27 cellular contexts compared by ENCODE assay signal in genomic region chr2:181341855-181342594, GRCh38.
"Had no signal": no experiment of that assay in that cellular context is flagged by ENCODE, and none has a peak within 500 bp of the region (broad histone marks: within the 10 kb centered on the region; RNA-seq: fewer than 3 reads in every experiment).

No MANE protein-coding gene starts in this region.

- H3K9me3 ChIP-seq: MG63, SK-N-SH had no signal

- H3K4me3 ChIP-seq: MG63 had no signal

- DNase-seq: Karpas-422, KG1, MG63, NCI-H1092, NCI-H1105 treated with DMSO at 0.1 percent for 48 hours, NCI-H1417 treated with DMSO at 0.1 percent for 48 hours, NCI-H146, NCI-H1694 treated with DMSO at 0.1 percent for 48 hours, NCI-H1930, NCI-H2081, NCI-H2107, NCI-H2171 treated with DMSO at 0.1 percent for 48 hours, NCI-H226, NCI-H446, NCI-H510A, NCI-H524 treated with DMSO at 0.1 percent for 48 hours, NCI-H69, NCI-H774, PC-3, SHP77, SK-N-SH, SW 1271 had no signal

- H3K4me3 Mint-ChIP-seq: T-cell had no signal

- H3K27me3 ChIP-seq: MG63 had no signal

- H3K27ac Mint-ChIP-seq: T-cell had no signal

- H3K27ac ChIP-seq: HL-60, RWPE1 had no signal

- H3K9ac ChIP-seq: SK-N-SH had no signal

- FAIRE-seq: HTR-8/SVneo had no signal

- ATAC-seq: Panc1, PC-3, T-cell had no signal

- H3K27me3 Mint-ChIP-seq: T-cell had no signal

- H3K4me2 ChIP-seq: SK-N-SH had no signal

- H3K36me3 ChIP-seq: MG63 had no signal
